17 cellular contexts compared by ENCODE assay signal in genomic region chr12:82659343-82660207, GRCh38. TPM values are rescaled to one million over a fixed set of nuclear protein-coding genes. Genes with fewer than 3 reads are reported as not detected.
DNase-seq lines count a peak whose midpoint lies in the region; ATAC-seq, FAIRE-seq and TF ChIP-seq lines count a peak whose summit lies in the region.
"Had no signal": no experiment of that assay in that cellular context is flagged by ENCODE, and none has a peak within 500 bp of the region (broad histone marks: within the 10 kb centered on the region; RNA-seq: fewer than 3 reads in every experiment).

No MANE protein-coding gene starts in this region.

- H3K4me3 Mint-ChIP-seq in nephron progenitor cell, result no peak overlapping the region
- H3K4me3 Mint-ChIP-seq: CD8-positive, alpha-beta memory T cell had no signal

- intact Hi-C loops in right cardiac atrium (cut with DNase I), result no loop called here
- intact Hi-C loops in mucosa of descending colon (cut with DNase I, micrococcal nuclease), result no loop called here

- H3K4me3 ChIP-seq in right cardiac atrium (ENCODE audit: low read length) (no peak overlapping the region), right atrium auricular region (no peak overlapping the region), mucosa of descending colon (no peak overlapping the region)

- ATAC-seq in right cardiac atrium, result no peak
- no peak for ATAC-seq in mucosa of descending colon

- H3K27ac ChIP-seq in right cardiac atrium (ENCODE audit: low read length), result no peak overlapping the region
- no peak overlapping the region for H3K27ac ChIP-seq in right atrium auricular region

- no peaks in the 10 kb centered on the region for H3K36me3 Mint-ChIP-seq in nephron progenitor cell (ENCODE audit: low read depth)
- H3K36me3 Mint-ChIP-seq: CD8-positive, alpha-beta memory T cell had no signal

- no peak for FAIRE-seq in frontal cortex (lab: Jason Lieb, UNC)
- FAIRE-seq: D721Med, H1 had no signal

- peaks cover 55% of the 10 kb centered on the region for H3K4me1 Mint-ChIP-seq in nephron progenitor cell
- H3K4me1 Mint-ChIP-seq: CD8-positive, alpha-beta memory T cell had no signal

- no peaks in the 10 kb centered on the region for H3K27me3 Mint-ChIP-seq in nephron progenitor cell (ENCODE audit: low read depth, poor library complexity)

- peak overlapping the region; percentile 67 for H3K27ac Mint-ChIP-seq in nephron progenitor cell
- H3K27ac Mint-ChIP-seq: CD8-positive, alpha-beta memory T cell had no signal

- H3K27me3 ChIP-seq in right cardiac atrium (ENCODE audit: control insufficient read depth, insufficient read depth), result no peaks in the 10 kb centered on the region
- no peaks in the 10 kb centered on the region for H3K27me3 ChIP-seq in right atrium auricular region

- WGBS in right cardiac atrium, result 83% methylated on average over 28 of the region's 28 CpGs

- no peaks in the 10 kb centered on the region for H3K4me1 ChIP-seq in right cardiac atrium (ENCODE audit: control insufficient read depth, insufficient read depth, low read length)
- no peaks in the 10 kb centered on the region for H3K4me1 ChIP-seq in right atrium auricular region
- H3K4me1 ChIP-seq in mucosa of descending colon (ENCODE audit: low read depth), result no peaks in the 10 kb centered on the region

- H3K9me3 Mint-ChIP-seq in nephron progenitor cell, result peaks cover 19% of the 10 kb centered on the region

- H3K9me3 ChIP-seq in right cardiac atrium (ENCODE audit: control insufficient read depth, low read length) (no peaks in the 10 kb centered on the region), right atrium auricular region (no peaks in the 10 kb centered on the region), mucosa of descending colon (no peaks in the 10 kb centered on the region)

- DNase-seq in right cardiac atrium (peak in 2 of 3 donors; percentile 33 to 52), right atrium auricular region (ENCODE audit: low spot score) (no peak), SHP77 treated with DMSO at 0.1 percent for 48 hours (lab: John Stamatoyannopoulos, UW) (peak; percentile 50), nephron progenitor cell (no peak), mucosa of descending colon (no peak), frontal cortex (ENCODE audit: low spot score in 2 of 2) (no peak), NCI-H1694 treated with DMSO at 0.1 percent for 48 hours (lab: John Stamatoyannopoulos, UW) (no peak)
- DNase-seq: C1 segment of cervical spinal cord; CD8-positive, alpha-beta memory T cell; DMS79 treated with DMSO at 0.1 percent for 48 hours; KG1; NCI-H2081 treated with DMSO at 0.1 percent for 48 hours; NCI-H526 treated with DMSO at 0.1 percent for 48 hours; SIG-M5; T-helper 1 cell had no signal

- H3K36me3 ChIP-seq in right atrium auricular region (no peaks in the 10 kb centered on the region), mucosa of descending colon (ENCODE audit: low read depth) (no peaks in the 10 kb centered on the region)

- TF ChIP-seq CTCF in right atrium auricular region (IDR thresholded peaks at IDR 0.05) (no peak), nephron progenitor cell (IDR thresholded peaks at IDR 0.05) (no peak), mucosa of descending colon (IDR thresholded peaks at IDR 0.05) (no peak)

RNA-seq across cellular contexts. Expression of gene TMTC2, which starts 27.1 kb away (rescaled TPM):
- total RNA-seq in right cardiac atrium (1 to 10 TPM; 2.7 to 5.3 (median 3.1) TPM), right atrium auricular region (1 to 10 TPM; 2.9 to 3.2 TPM), mucosa of descending colon (10 to 100 TPM; 13.3 to 40.4 (median 14.6) TPM), frontal cortex (15.9 TPM)
- 1.6 TPM for polyA plus RNA-seq in right cardiac atrium

Comparison
In these comparisons a context has a peak if more than half of its experiments do, and no peak if none do; other contexts are left out.
1. DNase-seq: peak in right cardiac atrium (2 of 3) and SHP77 treated with DMSO at 0.1 percent for 48 hours (single experiment); none in right atrium auricular region (single experiment), nephron progenitor cell (single experiment), mucosa of descending colon (0 of 3), frontal cortex (0 of 2) and NCI-H1694 treated with DMSO at 0.1 percent for 48 hours (single experiment).